Comparison of ENCODE assay signal across 26 cellular contexts in the genomic region with DNA sequence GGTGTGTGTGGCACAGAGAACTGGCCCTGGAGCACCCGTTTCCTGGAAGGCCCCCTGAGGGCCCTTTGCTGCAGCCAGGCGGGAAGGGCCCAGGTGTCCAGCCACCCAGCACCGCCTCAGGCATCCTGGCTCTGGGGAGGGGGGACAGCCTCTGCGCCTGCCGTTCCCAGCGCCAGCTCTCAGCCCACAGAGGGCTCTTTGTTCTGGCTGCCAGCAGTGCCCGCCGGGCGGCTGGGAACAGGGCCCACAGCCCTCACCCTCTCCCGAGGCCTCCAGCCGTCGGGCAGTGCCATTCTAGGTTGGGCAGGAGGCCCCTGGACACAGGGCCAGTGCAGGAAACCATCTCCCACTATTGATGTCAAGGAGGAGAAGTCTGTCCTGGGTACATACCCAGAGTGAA. TPM values are rescaled to one million over a fixed set of nuclear protein-coding genes. Genes with fewer than 3 reads are reported as not detected.
DNase-seq lines count a peak whose midpoint lies in the region; ATAC-seq, FAIRE-seq and TF ChIP-seq lines count a peak whose summit lies in the region.
"Had no signal": no experiment of that assay in that cellular context is flagged by ENCODE, and none has a peak within 500 bp of the region (broad histone marks: within the 10 kb centered on the region; RNA-seq: fewer than 3 reads in every experiment).

No MANE protein-coding gene starts in this region.

- POLR2A ChIA-PET in HepG2 (lab: Yijun Ruan, JAX), result interaction anchor here (1.5 to 16.5 kb wide), 4 partner anchors 2 to 22 kb away, joined by 4 to 844 read pairs (median 625); a partner anchor contains a TSS
- POLR2A ChIA-PET in A673 (lab: Charles Lee; ENCODE audit: low non-redundant PET), result no interaction called here
- POLR2A ChIA-PET in RWPE1 (lab: Yijun Ruan, JAX; ENCODE audit: low non-redundant PET), result no interaction called here

- H3K9ac ChIP-seq in HepG2 (ENCODE audit: insufficient read depth, low read depth, low read length), result no peak overlapping the region

- H4K20me1 ChIP-seq in HepG2 (ENCODE audit: insufficient read depth, low read length), result no peaks in the 10 kb centered on the region; the same call in 1 of the 2 replicates

- H3K4me1 ChIP-seq in HepG2 (ENCODE audit: insufficient read depth, low read length), result peaks cover 60% of the 10 kb centered on the region
- no peaks in the 10 kb centered on the region for H3K4me1 ChIP-seq in A673 (ENCODE audit: insufficient read depth, low read length, poor library complexity, severe bottlenecking)

- H3K79me2 ChIP-seq in HepG2 (ENCODE audit: insufficient read depth, low read length), result peaks cover 25% of the 10 kb centered on the region

- H3K4me2 ChIP-seq in HepG2 (ENCODE audit: low read depth, low read length), result no peak overlapping the region

- CTCF ChIA-PET in HepG2 (lab: Yijun Ruan, JAX; ENCODE audit: low intra/inter-chr PET ratio, low total read pairs) (no interaction called here), A673 (lab: Charles Lee) (no interaction called here), RWPE1 (lab: Yijun Ruan, JAX) (interaction anchor here (1.2 kb wide), 1 partner anchor 21 kb away, joined by 3 read pairs; no protein-coding TSS in a partner anchor)

- no peak for TF ChIP-seq CTCF in HepG2 (CRISPR knock-in tag; IDR thresholded peaks at IDR 0.05)
- no peak for TF ChIP-seq CTCF in A673 (conservative IDR thresholded peaks at IDR 0.05; ENCODE audit: low read depth, low read length)
- TF ChIP-seq CTCF in RWPE1 (conservative IDR thresholded peaks at IDR 0.05; ENCODE audit: low read depth), result no peak

- DNase-seq in C1 segment of cervical spinal cord (lab: John Stamatoyannopoulos, UW) (peak in 12 of 14 donors; percentile 66 to 94 (median 84)), caudate nucleus (lab: John Stamatoyannopoulos, UW) (peak in 58 of 61 donors; percentile 55 to 94 (median 84)), HepG2 (ENCODE audit: low spot score) (no peak), sciatic nerve (ENCODE audit: low spot score) (no peak), NCI-H1436 treated with DMSO at 0.1 percent for 48 hours (lab: John Stamatoyannopoulos, UW) (no peak), A673 (ENCODE audit: low spot score) (no peak), RWPE1 (ENCODE audit: low spot score) (no peak)
- DNase-seq: activated CD4-positive, alpha-beta T cell treated with anti-CD3 and anti-CD28 coated beads, Interleukin-2, amount 50 U/mL, for 48 hours; activated CD8-positive, alpha-beta memory T cell treated with anti-CD3 and anti-CD28 coated beads, Interleukin-2, amount 50 U/mL, for 48 hours; activated naive CD8-positive, alpha-beta T cell treated with anti-CD3 and anti-CD28 coated beads, Interleukin-2, amount 10 ng/mL, durations not matched to agents 7 days and 5 days; EL; H9; immature natural killer cell; NCI-H1105; NCI-H510A treated with DMSO at 0.1 percent for 48 hours; stimulated activated CD4-positive, alpha-beta T cell treated with anti-CD3 and anti-CD28 coated beads, Interleukin-4, amount 100 ng/mL, for 1 hour; stimulated activated naive CD4-positive, alpha-beta T cell treated with Interleukin-2 at 50 U/mL for 16 hours; T-helper 2 cell had no signal

- H2AFZ ChIP-seq in HepG2 (ENCODE audit: low read length), result no peak overlapping the region

- BruUV-seq in HepG2 (replicated peaks; lab: Mats Ljungman, UMichigan), result no TSS peak
- no TSS peak for BruUV-seq in A673 (replicated peaks; lab: Mats Ljungman, UMichigan)

- in situ Hi-C loops in HepG2 (cut with HindIII; ENCODE audit: extremely low pct_ligation_motif_present, low pct_unique_long_range_greater_than_20kb), result no loop called here

- intact Hi-C loops in HepG2 (cut with micrococcal nuclease; ENCODE audit: unreplicated experiment) (no loop called here), sciatic nerve (cut with DNase I) (no loop called here), A673 (cut with micrococcal nuclease; ENCODE audit: unreplicated experiment) (no loop called here)

- H3K4me3 ChIP-seq in HepG2 (replicated peaks in 1 of 3; ENCODE audit: insufficient read depth in 1 of 3, low read depth in 2 of 3, low read length in 3 of 3), result no peak overlapping the region
- H3K4me3 ChIP-seq in A673 (ENCODE audit: low read depth, low read length, poor library complexity, severe bottlenecking), result no peak overlapping the region
- H3K4me3 ChIP-seq: SK-N-MC had no signal

- peaks cover 17 to 46% of the 10 kb centered on the region in 2 experiments for H3K36me3 ChIP-seq in HepG2 (replicated peaks in 1 of 2; ENCODE audit: control insufficient read depth in 1 of 2, insufficient read depth in 2 of 2, low read length in 2 of 2)
- H3K36me3 ChIP-seq in A673 (ENCODE audit: insufficient read depth, low read length, poor library complexity, severe bottlenecking), result no peaks in the 10 kb centered on the region

- FAIRE-seq in HepG2 (lab: Jason Lieb, UNC), result no peak
- FAIRE-seq: bronchial epithelial cell, RCC 7860 had no signal

- ATAC-seq in HepG2, result no peak
- peak; percentile 55 for ATAC-seq in sciatic nerve
- ATAC-seq in GM18907 (IDR thresholded peaks at IDR 0.05; ENCODE audit: unreplicated experiment), result no peak

- peak overlapping the region; percentile 96 for H3K27ac ChIP-seq in caudate nucleus (ENCODE audit: low read depth, low read length)
- no peak overlapping the region for H3K27ac ChIP-seq in HepG2 (ENCODE audit: extremely low read length, insufficient read depth, low read length)
- H3K27ac ChIP-seq in A673 (ENCODE audit: low read depth, low read length, poor library complexity, severe bottlenecking), result no peak overlapping the region
- H3K27ac ChIP-seq in RWPE1, result no peak overlapping the region
- H3K27ac ChIP-seq: SK-N-MC had no signal

- TF ChIP-seq RAD21 in HepG2 (CRISPR knock-in tag; IDR thresholded peaks at IDR 0.05), result no peak

- no peak for TF ChIP-seq EP300 in HepG2 (IDR thresholded peaks at IDR 0.05; ENCODE audit: low read depth in 2 of 2, low read length in 2 of 2)
- no peak for TF ChIP-seq EP300 in HepG2 (CRISPR knock-in tag; IDR thresholded peaks at IDR 0.05; ENCODE audit: borderline replicate concordance)

- no CpG with 5 or more reads among the region's 12 CpGs for WGBS in HepG2 (ENCODE audit: low lambda C conversion rate)

- H3K27me3 ChIP-seq in HepG2 (ENCODE audit: control insufficient read depth in 1 of 2, insufficient read depth in 2 of 2, low read length in 2 of 2) (no peaks in the 10 kb centered on the region), A673 (replicated peaks; ENCODE audit: insufficient read depth, low read depth, low read length, poor library complexity) (no peaks in the 10 kb centered on the region)

- no peaks in the 10 kb centered on the region for H3K9me3 ChIP-seq in HepG2 (ENCODE audit: low read length)
- H3K9me3 ChIP-seq in A673 (ENCODE audit: low read depth, low read length, poor library complexity, severe bottlenecking), result no peaks in the 10 kb centered on the region

- TF ChIP-seq POLR2A in HepG2 (IDR thresholded peaks at IDR 0.05; ENCODE audit: insufficient read depth in 1 of 2, low read depth in 2 of 2, low read length in 2 of 2), result no peak

RNA-seq across cellular contexts. Expression of a gene that starts 8.3 kb away (rescaled TPM):
- total RNA-seq in HepG2 (2016; rRNA removed; fragmentation: Illumina TruSeq; extraction: Trizol), result 14.3 and 29.8 TPM in 2 replicates
- 9.4 and 12.0 TPM in 2 replicates for total RNA-seq in HepG2 (2016; cell fraction: cytosol; rRNA removed; fragmentation: Illumina TruSeq; extraction: Trizol; ENCODE audit: low read depth)
- 14.3 and 31.3 TPM in 2 replicates for total RNA-seq in HepG2 (2016; cell fraction: insoluble cytoplasmic fraction; rRNA removed; fragmentation: Illumina TruSeq; extraction: Trizol)
- 13.7 and 15.1 TPM in 2 replicates for total RNA-seq in HepG2 (2016; cell fraction: membrane; rRNA removed; fragmentation: Illumina TruSeq; extraction: Trizol)
- 51.2 and 60.9 TPM in 2 replicates for total RNA-seq in HepG2 (2016; cell fraction: nucleus; rRNA removed; fragmentation: Illumina TruSeq; extraction: Trizol)
- polyA plus RNA-seq in HepG2 (2011; rRNA removed), result 164 and 247 TPM in 2 replicates
- 69.6 and 77.8 TPM in 2 replicates for polyA plus RNA-seq in HepG2 (2011; cell fraction: cytosol; rRNA removed)
- polyA plus RNA-seq in HepG2 (2011; cell fraction: nucleus; rRNA removed), result 645 and 755 TPM in 2 replicates
- polyA plus RNA-seq in HepG2 (2012), result 101 and 126 TPM in 2 replicates
- polyA plus RNA-seq in HepG2 (2016; cell fraction: cytosol; fragmentation: Illumina TruSeq; extraction: Trizol; ENCODE audit: low read depth), result 7.3 and 7.5 TPM in 2 replicates
- polyA plus RNA-seq in HepG2 (2016; cell fraction: insoluble cytoplasmic fraction; fragmentation: Illumina TruSeq; extraction: Trizol; ENCODE audit: low read depth), result 17.2 and 22.9 TPM in 2 replicates
- polyA plus RNA-seq in HepG2 (2016; cell fraction: membrane; fragmentation: Illumina TruSeq; extraction: Trizol; ENCODE audit: low read depth), result 12.8 and 13.7 TPM in 2 replicates
- polyA plus RNA-seq in HepG2 (2016; cell fraction: nucleus; fragmentation: Illumina TruSeq; extraction: Trizol; ENCODE audit: insufficient read depth, low read depth), result 146 and 148 TPM in 2 replicates
- polyA minus RNA-seq in HepG2 (2011; rRNA and poly(A)+ RNA removed; ENCODE audit: low replicate concordance), result 0.14 and 257 TPM in 2 replicates
- 61.1 and 83.0 TPM in 2 replicates for polyA minus RNA-seq in HepG2 (2011; cell fraction: cytosol; rRNA and poly(A)+ RNA removed)
- 113 and 140 TPM in 2 replicates for polyA minus RNA-seq in HepG2 (2011; cell fraction: nucleus; rRNA and poly(A)+ RNA removed)
- 2.5 TPM for total RNA-seq in sciatic nerve
- total RNA-seq in A673 (2021), result 0.31 TPM in 1 of 2 replicates, not detected in the other
- total RNA-seq: activated naive CD8-positive, alpha-beta T cell treated with anti-CD3 and anti-CD28 coated beads, Interleukin-2, amount 10 ng/mL, durations not matched to agents 7 days and 5 days; bronchial epithelial cell; fibroblast of lung had no signal
- polyA plus RNA-seq: immature natural killer cell had no signal

RNA-seq across cellular contexts. Expression of a gene that starts 22.0 kb away (rescaled TPM):
- total RNA-seq in HepG2 (2016; rRNA removed; fragmentation: Illumina TruSeq; extraction: Trizol) (0.15 TPM in 1 of 2 replicates, not detected in the other), sciatic nerve (not detected), A673 (2021) (not detected in 2 replicates)
- total RNA-seq in HepG2 (2016; cell fraction: cytosol; rRNA removed; fragmentation: Illumina TruSeq; extraction: Trizol; ENCODE audit: low read depth), result 1.8 and 2.0 TPM in 2 replicates
- total RNA-seq in HepG2 (2016; cell fraction: insoluble cytoplasmic fraction; rRNA removed; fragmentation: Illumina TruSeq; extraction: Trizol), result 0.09 and 0.28 TPM in 2 replicates
- 0.87 and 1.1 TPM in 2 replicates for total RNA-seq in HepG2 (2016; cell fraction: membrane; rRNA removed; fragmentation: Illumina TruSeq; extraction: Trizol)
- 0.25 and 0.44 TPM in 2 replicates for total RNA-seq in HepG2 (2016; cell fraction: nucleus; rRNA removed; fragmentation: Illumina TruSeq; extraction: Trizol)
- polyA plus RNA-seq in HepG2 (2011; rRNA removed), result 0.03 TPM in 1 of 2 replicates, not detected in the other
- polyA plus RNA-seq in HepG2 (2011; cell fraction: cytosol; rRNA removed), result not detected in 2 replicates
- 0.14 and 0.33 TPM in 2 replicates for polyA plus RNA-seq in HepG2 (2011; cell fraction: nucleus; rRNA removed)
- polyA plus RNA-seq in HepG2 (2012), result 0.08 TPM in 1 of 2 replicates, not detected in the other
- polyA plus RNA-seq in HepG2 (2016; cell fraction: cytosol; fragmentation: Illumina TruSeq; extraction: Trizol; ENCODE audit: low read depth), result not detected in 2 replicates
- not detected in 2 replicates for polyA plus RNA-seq in HepG2 (2016; cell fraction: insoluble cytoplasmic fraction; fragmentation: Illumina TruSeq; extraction: Trizol; ENCODE audit: low read depth)
- polyA plus RNA-seq in HepG2 (2016; cell fraction: membrane; fragmentation: Illumina TruSeq; extraction: Trizol; ENCODE audit: low read depth), result not detected in 2 replicates
- polyA plus RNA-seq in HepG2 (2016; cell fraction: nucleus; fragmentation: Illumina TruSeq; extraction: Trizol; ENCODE audit: insufficient read depth, low read depth), result 0.31 TPM in 1 of 2 replicates, not detected in the other
- polyA minus RNA-seq in HepG2 (2011; rRNA and poly(A)+ RNA removed; ENCODE audit: low replicate concordance), result 0.47 and 2.3 TPM in 2 replicates
- 0.26 TPM in 1 of 2 replicates, not detected in the other for polyA minus RNA-seq in HepG2 (2011; cell fraction: cytosol; rRNA and poly(A)+ RNA removed)
- polyA minus RNA-seq in HepG2 (2011; cell fraction: nucleus; rRNA and poly(A)+ RNA removed), result 1.2 and 1.5 TPM in 2 replicates
- total RNA-seq: activated naive CD8-positive, alpha-beta T cell treated with anti-CD3 and anti-CD28 coated beads, Interleukin-2, amount 10 ng/mL, durations not matched to agents 7 days and 5 days; bronchial epithelial cell; fibroblast of lung; H9; lower leg skin; mucosa of gallbladder; neural crest cell had no signal
- polyA plus RNA-seq: fibroblast of lung, immature natural killer cell had no signal

RNA-seq across cellular contexts. Expression of a gene that starts 22.6 kb away (rescaled TPM):
- total RNA-seq in HepG2 (2016; rRNA removed; fragmentation: Illumina TruSeq; extraction: Trizol) (34.5 and 51.1 TPM in 2 replicates), sciatic nerve (313 TPM), A673 (2021) (115 and 124 TPM in 2 replicates)
- total RNA-seq in HepG2 (2016; cell fraction: cytosol; rRNA removed; fragmentation: Illumina TruSeq; extraction: Trizol; ENCODE audit: low read depth), result 26.6 and 32.1 TPM in 2 replicates
- total RNA-seq in HepG2 (2016; cell fraction: insoluble cytoplasmic fraction; rRNA removed; fragmentation: Illumina TruSeq; extraction: Trizol), result 33.4 and 51.3 TPM in 2 replicates
- 43.7 and 48.0 TPM in 2 replicates for total RNA-seq in HepG2 (2016; cell fraction: membrane; rRNA removed; fragmentation: Illumina TruSeq; extraction: Trizol)
- total RNA-seq in HepG2 (2016; cell fraction: nucleus; rRNA removed; fragmentation: Illumina TruSeq; extraction: Trizol), result 26.6 and 32.5 TPM in 2 replicates
- 66.1 and 66.2 TPM in 2 replicates for polyA plus RNA-seq in HepG2 (2011; rRNA removed)
- polyA plus RNA-seq in HepG2 (2011; cell fraction: cytosol; rRNA removed), result 64.5 and 77.2 TPM in 2 replicates
- polyA plus RNA-seq in HepG2 (2011; cell fraction: nucleus; rRNA removed), result 39.4 and 42.6 TPM in 2 replicates
- polyA plus RNA-seq in HepG2 (2012), result 25.4 and 25.9 TPM in 2 replicates
- polyA plus RNA-seq in HepG2 (2016; cell fraction: cytosol; fragmentation: Illumina TruSeq; extraction: Trizol; ENCODE audit: low read depth), result 37.3 and 42.8 TPM in 2 replicates
- 57.1 and 66.6 TPM in 2 replicates for polyA plus RNA-seq in HepG2 (2016; cell fraction: insoluble cytoplasmic fraction; fragmentation: Illumina TruSeq; extraction: Trizol; ENCODE audit: low read depth)
- polyA plus RNA-seq in HepG2 (2016; cell fraction: membrane; fragmentation: Illumina TruSeq; extraction: Trizol; ENCODE audit: low read depth), result 69.3 and 71.1 TPM in 2 replicates
- 73.5 and 75.3 TPM in 2 replicates for polyA plus RNA-seq in HepG2 (2016; cell fraction: nucleus; fragmentation: Illumina TruSeq; extraction: Trizol; ENCODE audit: insufficient read depth, low read depth)
- 111 and 236 TPM in 2 replicates for polyA minus RNA-seq in HepG2 (2011; rRNA and poly(A)+ RNA removed; ENCODE audit: low replicate concordance)
- polyA minus RNA-seq in HepG2 (2011; cell fraction: cytosol; rRNA and poly(A)+ RNA removed), result 26.0 and 26.4 TPM in 2 replicates
- polyA minus RNA-seq in HepG2 (2011; cell fraction: nucleus; rRNA and poly(A)+ RNA removed), result 16.4 and 20.0 TPM in 2 replicates

RNA-seq across cellular contexts. Expression of a gene that starts 55.6 kb away (rescaled TPM):
- total RNA-seq in HepG2 (2016; rRNA removed; fragmentation: Illumina TruSeq; extraction: Trizol) (25.6 and 93.2 TPM in 2 replicates), sciatic nerve (390 TPM), A673 (2021) (0.43 and 2.0 TPM in 2 replicates)
- 12.3 and 13.3 TPM in 2 replicates for total RNA-seq in HepG2 (2016; cell fraction: cytosol; rRNA removed; fragmentation: Illumina TruSeq; extraction: Trizol; ENCODE audit: low read depth)
- 23.5 and 94.1 TPM in 2 replicates for total RNA-seq in HepG2 (2016; cell fraction: insoluble cytoplasmic fraction; rRNA removed; fragmentation: Illumina TruSeq; extraction: Trizol)
- 18.0 and 19.0 TPM in 2 replicates for total RNA-seq in HepG2 (2016; cell fraction: membrane; rRNA removed; fragmentation: Illumina TruSeq; extraction: Trizol)
- total RNA-seq in HepG2 (2016; cell fraction: nucleus; rRNA removed; fragmentation: Illumina TruSeq; extraction: Trizol), result 106 and 120 TPM in 2 replicates
- polyA plus RNA-seq in HepG2 (2011; rRNA removed), result 158 and 173 TPM in 2 replicates
- 99.8 and 199 TPM in 2 replicates for polyA plus RNA-seq in HepG2 (2011; cell fraction: cytosol; rRNA removed)
- polyA plus RNA-seq in HepG2 (2011; cell fraction: nucleus; rRNA removed), result 824 and 1,487 TPM in 2 replicates
- 48.8 and 75.5 TPM in 2 replicates for polyA plus RNA-seq in HepG2 (2012)
- polyA plus RNA-seq in HepG2 (2016; cell fraction: cytosol; fragmentation: Illumina TruSeq; extraction: Trizol; ENCODE audit: low read depth), result 10.5 and 10.8 TPM in 2 replicates
- polyA plus RNA-seq in HepG2 (2016; cell fraction: insoluble cytoplasmic fraction; fragmentation: Illumina TruSeq; extraction: Trizol; ENCODE audit: low read depth), result 26.4 and 37.1 TPM in 2 replicates
- polyA plus RNA-seq in HepG2 (2016; cell fraction: membrane; fragmentation: Illumina TruSeq; extraction: Trizol; ENCODE audit: low read depth), result 15.3 and 17.6 TPM in 2 replicates
- polyA plus RNA-seq in HepG2 (2016; cell fraction: nucleus; fragmentation: Illumina TruSeq; extraction: Trizol; ENCODE audit: insufficient read depth, low read depth), result 390 and 409 TPM in 2 replicates
- polyA minus RNA-seq in HepG2 (2011; rRNA and poly(A)+ RNA removed; ENCODE audit: low replicate concordance), result 84.6 and 160 TPM in 2 replicates
- polyA minus RNA-seq in HepG2 (2011; cell fraction: cytosol; rRNA and poly(A)+ RNA removed), result 55.4 and 70.0 TPM in 2 replicates
- polyA minus RNA-seq in HepG2 (2011; cell fraction: nucleus; rRNA and poly(A)+ RNA removed), result 81.1 and 108 TPM in 2 replicates
- polyA plus RNA-seq: immature natural killer cell had no signal

RNA-seq across cellular contexts. Expression of a gene that starts 58.3 kb away (rescaled TPM):
- total RNA-seq in HepG2 (2016; rRNA removed; fragmentation: Illumina TruSeq; extraction: Trizol) (3.6 and 7.6 TPM in 2 replicates), sciatic nerve (29.3 TPM), A673 (2021) (3.9 and 7.8 TPM in 2 replicates)
- 1.5 and 1.7 TPM in 2 replicates for total RNA-seq in HepG2 (2016; cell fraction: cytosol; rRNA removed; fragmentation: Illumina TruSeq; extraction: Trizol; ENCODE audit: low read depth)
- 3.6 and 8.8 TPM in 2 replicates for total RNA-seq in HepG2 (2016; cell fraction: insoluble cytoplasmic fraction; rRNA removed; fragmentation: Illumina TruSeq; extraction: Trizol)
- total RNA-seq in HepG2 (2016; cell fraction: membrane; rRNA removed; fragmentation: Illumina TruSeq; extraction: Trizol), result 4.9 and 5.4 TPM in 2 replicates
- 8.8 and 9.1 TPM in 2 replicates for total RNA-seq in HepG2 (2016; cell fraction: nucleus; rRNA removed; fragmentation: Illumina TruSeq; extraction: Trizol)
- 14.8 and 17.2 TPM in 2 replicates for polyA plus RNA-seq in HepG2 (2011; rRNA removed)
- 13.5 and 13.7 TPM in 2 replicates for polyA plus RNA-seq in HepG2 (2011; cell fraction: cytosol; rRNA removed)
- polyA plus RNA-seq in HepG2 (2011; cell fraction: nucleus; rRNA removed), result 22.1 and 33.2 TPM in 2 replicates
- 9.5 and 12.9 TPM in 2 replicates for polyA plus RNA-seq in HepG2 (2012)
- 2.0 and 2.5 TPM in 2 replicates for polyA plus RNA-seq in HepG2 (2016; cell fraction: cytosol; fragmentation: Illumina TruSeq; extraction: Trizol; ENCODE audit: low read depth)
- polyA plus RNA-seq in HepG2 (2016; cell fraction: insoluble cytoplasmic fraction; fragmentation: Illumina TruSeq; extraction: Trizol; ENCODE audit: low read depth), result 6.6 and 7.1 TPM in 2 replicates
- 5.8 and 6.2 TPM in 2 replicates for polyA plus RNA-seq in HepG2 (2016; cell fraction: membrane; fragmentation: Illumina TruSeq; extraction: Trizol; ENCODE audit: low read depth)
- polyA plus RNA-seq in HepG2 (2016; cell fraction: nucleus; fragmentation: Illumina TruSeq; extraction: Trizol; ENCODE audit: insufficient read depth, low read depth), result 22.2 and 24.9 TPM in 2 replicates
- 63.3 and 65.7 TPM in 2 replicates for polyA minus RNA-seq in HepG2 (2011; rRNA and poly(A)+ RNA removed; ENCODE audit: low replicate concordance)
- 14.4 and 15.7 TPM in 2 replicates for polyA minus RNA-seq in HepG2 (2011; cell fraction: cytosol; rRNA and poly(A)+ RNA removed)
- polyA minus RNA-seq in HepG2 (2011; cell fraction: nucleus; rRNA and poly(A)+ RNA removed), result 7.2 and 9.3 TPM in 2 replicates
- polyA plus RNA-seq: immature natural killer cell had no signal

Comparison
In these comparisons a context has a peak if more than half of its experiments do, and no peak if none do; other contexts are left out.
1. DNase-seq: peak in C1 segment of cervical spinal cord (12 of 14) and caudate nucleus (58 of 61); none in HepG2 (single experiment), sciatic nerve (single experiment), NCI-H1436 treated with DMSO at 0.1 percent for 48 hours (single experiment), A673 (single experiment) and RWPE1 (single experiment).